23 cellular contexts compared by ENCODE assay signal in the genomic region with DNA sequence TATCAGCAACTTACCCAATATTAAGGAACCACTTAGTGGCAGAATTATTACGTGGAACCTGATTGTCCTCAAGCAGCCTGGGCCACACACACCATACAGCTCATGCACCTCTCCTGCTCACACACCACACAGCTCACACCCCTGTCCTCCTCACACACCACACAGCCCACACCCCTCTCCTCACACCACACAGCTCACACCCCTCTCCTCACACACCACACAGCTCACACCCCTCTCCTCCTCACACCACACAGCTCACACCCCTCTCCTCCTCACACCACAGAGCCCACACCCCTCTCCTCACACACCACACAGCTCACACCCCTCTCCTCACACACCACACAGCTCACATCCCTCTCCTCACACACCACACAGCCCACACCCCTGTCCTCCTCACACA. TPM values are rescaled to one million over a fixed set of nuclear protein-coding genes. Genes with fewer than 3 reads are reported as not detected.
A peak's percentile ranks its signal among the peaks of the same experiment; 100 is the strongest.
DNase-seq lines count a peak whose midpoint lies in the region; ATAC-seq, FAIRE-seq and TF ChIP-seq lines count a peak whose summit lies in the region.
"Had no signal": no experiment of that assay in that cellular context is flagged by ENCODE, and none has a peak within 500 bp of the region (broad histone marks: within the 10 kb centered on the region; RNA-seq: fewer than 3 reads in every experiment).

No MANE protein-coding gene starts in this region.

- H3K23ac ChIP-seq in neuronal stem cell (ENCODE audit: low read depth, low read length, poor library complexity), result no peak overlapping the region

- no peak overlapping the region for H2BK120ac ChIP-seq in neuronal stem cell (ENCODE audit: low read depth, low read length)

- H3K27ac ChIP-seq in SJCRH30 (peak overlapping the region; percentile 63), esophagus (ENCODE audit: low read depth in 2 of 2, low read length in 1 of 2) (peak overlapping the region; percentile 8 to 47), neuronal stem cell (replicated peaks; ENCODE audit: low read length) (no peak overlapping the region), thymus (ENCODE audit: low read depth) (peak overlapping the region; percentile 21), uterus (peak overlapping the region in 1 of 2 donors; percentile 66)
- H3K27ac ChIP-seq: cardiac muscle cell, VCaP had no signal

- no peaks in the 10 kb centered on the region for H3K9me3 ChIP-seq in SJCRH30 (replicated peaks)
- H3K9me3 ChIP-seq in esophagus (ENCODE audit: control insufficient read depth in 2 of 2, insufficient read depth in 1 of 2, low read depth in 1 of 2, low read length in 1 of 2), result no peaks in the 10 kb centered on the region
- H3K9me3 ChIP-seq in neuronal stem cell (replicated peaks in 1 of 2; ENCODE audit: control insufficient read depth in 2 of 2, insufficient read depth in 1 of 2, low read depth in 1 of 2, low read length in 2 of 2), result no peaks in the 10 kb centered on the region
- H3K9me3 ChIP-seq in thymus (ENCODE audit: control insufficient read depth), result no peaks in the 10 kb centered on the region
- H3K9me3 ChIP-seq in uterus, result no peaks in the 10 kb centered on the region

- H3K4me1 ChIP-seq in SJCRH30 (peaks cover 12% of the 10 kb centered on the region), esophagus (ENCODE audit: control insufficient read depth in 2 of 2, insufficient read depth in 2 of 2, low read length in 1 of 2) (peaks cover 0 to 4% of the 10 kb centered on the region in 2 donors), neuronal stem cell (ENCODE audit: control insufficient read depth in 2 of 2, insufficient read depth in 1 of 2, low read depth in 1 of 2, low read length in 2 of 2) (peaks cover 0 to 1% of the 10 kb centered on the region in 2 donors), thymus (ENCODE audit: control insufficient read depth, insufficient read depth, low read length) (peaks cover 5% of the 10 kb centered on the region), uterus (no peaks in the 10 kb centered on the region)

- H3K27me3 ChIP-seq in SJCRH30, result no peaks in the 10 kb centered on the region
- H3K27me3 ChIP-seq in esophagus (ENCODE audit: control insufficient read depth in 1 of 2, insufficient read depth in 2 of 2, low read length in 2 of 2), result no peaks in the 10 kb centered on the region
- H3K27me3 ChIP-seq in neuronal stem cell (ENCODE audit: control insufficient read depth in 3 of 3, insufficient read depth in 3 of 3, low read depth in 1 of 3, low read length in 3 of 3), result no peaks in the 10 kb centered on the region
- no peaks in the 10 kb centered on the region for H3K27me3 ChIP-seq in thymus (ENCODE audit: control insufficient read depth, insufficient read depth)
- no peaks in the 10 kb centered on the region for H3K27me3 ChIP-seq in uterus
- H3K27me3 ChIP-seq: cardiac muscle cell, heart left ventricle had no signal

- H3K36me3 ChIP-seq in SJCRH30 (no peaks in the 10 kb centered on the region; the same call in 1 of the 2 replicates), esophagus (ENCODE audit: control insufficient read depth in 2 of 2, insufficient read depth in 2 of 2, low read length in 1 of 2) (no peaks in the 10 kb centered on the region), neuronal stem cell (replicated peaks in 1 of 2; ENCODE audit: control insufficient read depth in 2 of 2, insufficient read depth in 2 of 2, low read length in 2 of 2) (peaks cover 1 to 13% of the 10 kb centered on the region in 2 donors), thymus (ENCODE audit: control insufficient read depth, insufficient read depth) (no peaks in the 10 kb centered on the region), uterus (no peaks in the 10 kb centered on the region)
- H3K36me3 ChIP-seq: cardiac muscle cell had no signal

- no peak for TF ChIP-seq CTCF in uterus (IDR thresholded peaks at IDR 0.05)

- DNase-seq in SJCRH30, result no peak
- no peak for DNase-seq in neuronal stem cell (ENCODE audit: low spot score)
- no peak for DNase-seq in stimulated activated CD4-positive, alpha-beta T cell treated with anti-CD3 and anti-CD28 coated beads, Interleukin-2, amount 100 ng/mL, for 24 hours
- no peak for DNase-seq in uterus
- no peak for DNase-seq in HTR-8/SVneo (ENCODE audit: insufficient read length, low spot score)
- DNase-seq: activated CD4-positive, alpha-beta T cell treated with anti-CD3 and anti-CD28 coated beads, Interleukin-2, amount 50 U/mL, for 1 hour; activated CD8-positive, alpha-beta memory T cell treated with anti-CD3 and anti-CD28 coated beads, Interleukin-2, amount 50 U/mL, for 4 hours; activated effector memory CD4-positive, alpha-beta T cell treated with Interleukin-2 at 50 U/mL for 16 hours; AML-193; DND-41; heart left ventricle; Karpas-422; naive thymus-derived CD8-positive, alpha-beta T cell; NCI-H1105; NCI-H526; trophoblast cell had no signal

- H3K4me3 ChIP-seq in SJCRH30 (no peak overlapping the region), esophagus (ENCODE audit: low read depth in 1 of 2, low read length in 2 of 2) (no peak overlapping the region), neuronal stem cell (ENCODE audit: low read length in 2 of 2) (no peak overlapping the region), thymus (ENCODE audit: low read length) (no peak overlapping the region), uterus (no peak overlapping the region)
- H3K4me3 ChIP-seq: cardiac muscle cell, heart left ventricle, lung had no signal

- H3K4ac ChIP-seq in neuronal stem cell (ENCODE audit: low read length), result no peak overlapping the region

- no peak overlapping the region for H4K8ac ChIP-seq in neuronal stem cell (ENCODE audit: low read depth, low read length)

- no peak overlapping the region for H2BK12ac ChIP-seq in neuronal stem cell (ENCODE audit: low read length)

- WGBS in esophagus, 2 donors, result 69 to 74% methylated on average over 1 of the region's 1 CpG
- no CpG with 5 or more reads among the region's 1 CpG for WGBS in neuronal stem cell (ENCODE audit: extremely low coverage in 2 of 2, insufficient read length in 2 of 2, insufficient replicate concordance in 1 of 2), 2 donors
- 95% methylated on average over 1 of the region's 1 CpG for WGBS in thymus

- no peak overlapping the region for H2BK5ac ChIP-seq in neuronal stem cell (ENCODE audit: low read length)

- peak overlapping the region; percentile 47 for H3K9ac ChIP-seq in neuronal stem cell (ENCODE audit: low read depth, low read length, poor library complexity)

- H3K4me2 ChIP-seq in neuronal stem cell (ENCODE audit: insufficient read depth, low read length, poor library complexity, severe bottlenecking), result no peak overlapping the region

- no peak overlapping the region for H2BK15ac ChIP-seq in neuronal stem cell (ENCODE audit: low read length)

- no peaks in the 10 kb centered on the region for H3K79me1 ChIP-seq in neuronal stem cell (ENCODE audit: low read depth, low read length)

- no peak overlapping the region for H2AFZ ChIP-seq in neuronal stem cell (ENCODE audit: low read length)

- H4K91ac ChIP-seq in neuronal stem cell (ENCODE audit: low read depth, low read length, poor library complexity), result no peak overlapping the region

- no peak overlapping the region for H2AK5ac ChIP-seq in neuronal stem cell (ENCODE audit: low read depth, low read length)

- no peak for TF ChIP-seq POLR2A in uterus (IDR thresholded peaks at IDR 0.05)

- intact Hi-C loops in uterus (cut with DNase I; ENCODE audit: low total_unique reads), result no loop called here

- no peak overlapping the region for H3K14ac ChIP-seq in neuronal stem cell (ENCODE audit: low read length)

- no peak for FAIRE-seq in HTR-8/SVneo (lab: Jason Lieb, UNC)

- ATAC-seq in HG03460 (IDR thresholded peaks at IDR 0.05; ENCODE audit: unreplicated experiment), result no peak
- ATAC-seq: esophagus mucosa; naive thymus-derived CD8-positive, alpha-beta T cell had no signal

- no peak overlapping the region for H3K18ac ChIP-seq in neuronal stem cell (ENCODE audit: low read length)

RNA-seq across cellular contexts. Expression of a gene that starts 36.8 kb away (rescaled TPM):
- total RNA-seq in SJCRH30 (2014; rRNA removed; shearing (Covaris generic)), result 0.05 and 0.08 TPM in 2 replicates
- polyA plus RNA-seq in esophagus (1 to 10 TPM; 4.2 to 4.3 TPM), thymus (10.4 TPM)
- polyA plus RNA-seq in neuronal stem cell (2013, experiment 1 of 2), result 0.20 TPM
- polyA plus RNA-seq in neuronal stem cell (2013, experiment 2 of 2), result 0.25 TPM
- total RNA-seq in uterus, result 10 to 100 TPM in 1 of 4 donors, 1 to 10 TPM in 3; 2.1 to 17.4 (median 4.4) TPM
- total RNA-seq: naive thymus-derived CD8-positive, alpha-beta T cell had no signal
- polyA plus RNA-seq: naive thymus-derived CD8-positive, alpha-beta T cell had no signal
